8 cellular contexts compared by ENCODE assay signal in genomic region chr11:22787565-22788162, GRCh38. TPM values are rescaled to one million over a fixed set of nuclear protein-coding genes. Genes with fewer than 3 reads are reported as not detected.
DNase-seq lines count a peak whose midpoint lies in the region; ATAC-seq and TF ChIP-seq lines count a peak whose summit lies in the region.

No MANE protein-coding gene starts in this region.

- H3K27ac ChIP-seq in CD8-positive, alpha-beta T cell (ENCODE audit: low read depth, low read length), result no peak overlapping the region
- H3K27ac ChIP-seq in KMS-11, result no peak overlapping the region
- H3K27ac ChIP-seq in PC-9, result no peak overlapping the region
- no peak overlapping the region for H3K27ac ChIP-seq in right lobe of liver

- intact Hi-C loops in CD8-positive, alpha-beta T cell (cut with DNase I, micrococcal nuclease), result loop anchor here (1.0 to 2.0 kb wide), 4 partner anchors 117 to 543 kb away; no protein-coding TSS in a partner anchor
- intact Hi-C loops in PC-9 (cut with micrococcal nuclease; ENCODE audit: unreplicated experiment) (loop anchor here (1.0 to 5.0 kb wide), 4 partner anchors 117 to 542 kb away; partner anchors contain the start of gene FANCF), right lobe of liver (cut with DNase I) (no loop called here)

- CTCF ChIA-PET in CD8-positive, alpha-beta T cell (lab: Charles Lee), result interaction anchor here (0.6 to 2.1 kb wide), 32 partner anchors 11 to 543 kb away, joined by 3 to 30 read pairs (median 4); partner anchors contain the start of genes GAS2 and SLC17A6
- CTCF ChIA-PET in PC-9 (lab: Charles Lee), result interaction anchor here (0.9 to 1.2 kb wide), 2 partner anchors 84 to 543 kb away, joined by 3 read pairs; no protein-coding TSS in a partner anchor

- H3K79me2 ChIP-seq in KMS-11 (ENCODE audit: insufficient read depth, low read depth), result no peaks in the 10 kb centered on the region
- H3K79me2 ChIP-seq in PC-9 (ENCODE audit: low read depth), result no peaks in the 10 kb centered on the region

- H4K20me1 ChIP-seq in KMS-11 (ENCODE audit: insufficient read depth) (no peaks in the 10 kb centered on the region), PC-9 (ENCODE audit: insufficient read depth) (no peaks in the 10 kb centered on the region)

- no TSS peak for BruUV-seq in PC-9 (replicated peaks; lab: Mats Ljungman, UMichigan)

- H3K36me3 Mint-ChIP-seq in CD8-positive, alpha-beta T cell, result no peaks in the 10 kb centered on the region
- no peaks in the 10 kb centered on the region for H3K36me3 Mint-ChIP-seq in type B pancreatic cell

- peak overlapping the region; percentile 33 for H3K4me2 ChIP-seq in KMS-11
- H3K4me2 ChIP-seq in PC-9, result no peak overlapping the region

- H3K4me3 ChIP-seq in CD8-positive, alpha-beta T cell (ENCODE audit: low read depth, low read length), result no peak overlapping the region
- H3K4me3 ChIP-seq in KMS-11 (IDR thresholded peaks at IDR 0.05; ENCODE audit: insufficient read depth, low read depth, low read length) (no peak overlapping the region), PC-9 (no peak overlapping the region), cardiac fibroblast (replicated peaks in 1 of 2; ENCODE audit: low read depth in 2 of 2, low read length in 2 of 2) (no peak overlapping the region), right lobe of liver (no peak overlapping the region)

- H3K9ac ChIP-seq in KMS-11, result no peak overlapping the region

- H3K36me3 ChIP-seq in CD8-positive, alpha-beta T cell (ENCODE audit: insufficient read depth, low read length), result no peaks in the 10 kb centered on the region
- H3K36me3 ChIP-seq in KMS-11 (ENCODE audit: insufficient read depth) (no peaks in the 10 kb centered on the region), PC-9 (ENCODE audit: low read depth) (no peaks in the 10 kb centered on the region), right lobe of liver (no peaks in the 10 kb centered on the region)

- 25% methylated on average over 9 of the region's 9 CpGs for WGBS in right lobe of liver (ENCODE audit: insufficient coverage, low coverage, low lambda C conversion rate, missing lambda C conversion rate)

- no peaks in the 10 kb centered on the region for H3K27me3 ChIP-seq in CD8-positive, alpha-beta T cell (ENCODE audit: insufficient read depth, low read length)
- no peaks in the 10 kb centered on the region for H3K27me3 ChIP-seq in KMS-11 (ENCODE audit: insufficient read depth, low read depth)
- H3K27me3 ChIP-seq in PC-9 (ENCODE audit: insufficient read depth, low read depth), result peaks cover 3% of the 10 kb centered on the region; the same call in 1 of the 2 replicates
- H3K27me3 ChIP-seq in right lobe of liver, result no peaks in the 10 kb centered on the region

- peaks cover 5% of the 10 kb centered on the region for H3K27me3 Mint-ChIP-seq in CD8-positive, alpha-beta T cell (ENCODE audit: low read depth)
- H3K27me3 Mint-ChIP-seq in type B pancreatic cell, result no peaks in the 10 kb centered on the region

- H3K4me3 Mint-ChIP-seq in CD8-positive, alpha-beta T cell, result no peak overlapping the region
- no peak overlapping the region for H3K4me3 Mint-ChIP-seq in type B pancreatic cell

- H3K4me1 Mint-ChIP-seq in CD8-positive, alpha-beta T cell (ENCODE audit: low read depth), result no peaks in the 10 kb centered on the region
- H3K4me1 Mint-ChIP-seq in type B pancreatic cell (ENCODE audit: unreplicated experiment), result peaks cover 11% of the 10 kb centered on the region

- H3K9me3 ChIP-seq in CD8-positive, alpha-beta T cell (ENCODE audit: low read length), result no peaks in the 10 kb centered on the region
- H3K9me3 ChIP-seq in PC-9 (ENCODE audit: insufficient read depth, low read depth) (no peaks in the 10 kb centered on the region), right lobe of liver (no peaks in the 10 kb centered on the region)

- POLR2A ChIA-PET in CD8-positive, alpha-beta T cell (lab: Charles Lee), result no interaction called here
- POLR2A ChIA-PET in PC-9 (lab: Charles Lee; ENCODE audit: unreplicated experiment), result interaction anchor here (0.8 kb wide), 1 partner anchor 39 kb away, joined by 6 read pairs; no protein-coding TSS in a partner anchor

- ATAC-seq in CD8-positive, alpha-beta T cell, result no peak
- ATAC-seq in GM18867 (IDR thresholded peaks at IDR 0.05; ENCODE audit: unreplicated experiment) (peak; percentile 33), right lobe of liver (peak; percentile 88 to 92 (median 91)), HG03139 (IDR thresholded peaks at IDR 0.05; ENCODE audit: unreplicated experiment) (no peak)

- no peaks in the 10 kb centered on the region for H3K9me3 Mint-ChIP-seq in CD8-positive, alpha-beta T cell
- peaks cover 9% of the 10 kb centered on the region for H3K9me3 Mint-ChIP-seq in type B pancreatic cell

- H2AFZ ChIP-seq in KMS-11 (ENCODE audit: low read depth), result no peak overlapping the region
- no peak overlapping the region for H2AFZ ChIP-seq in PC-9

- peak; percentile 86 for TF ChIP-seq CTCF in CD8-positive, alpha-beta T cell (IDR thresholded peaks at IDR 0.05)
- TF ChIP-seq CTCF in KMS-11 (conservative IDR thresholded peaks at IDR 0.05; ENCODE audit: low read depth, low read length) (peak; percentile 86), PC-9 (conservative IDR thresholded peaks at IDR 0.05) (peak; percentile 80), cardiac fibroblast (IDR thresholded peaks at IDR 0.05; ENCODE audit: low read depth, low read length) (peak; percentile 59), right lobe of liver (IDR thresholded peaks at IDR 0.05) (peak; percentile 69 to 77 (median 74)), type B pancreatic cell (conservative IDR thresholded peaks at IDR 0.05) (peak; percentile 91)

- no peaks in the 10 kb centered on the region for H3F3A ChIP-seq in PC-9 (ENCODE audit: insufficient read depth, low read depth)

- H3K27ac Mint-ChIP-seq in CD8-positive, alpha-beta T cell, result no peak overlapping the region
- H3K27ac Mint-ChIP-seq in type B pancreatic cell, result no peak overlapping the region

- peak in 2 of 7 experiments; percentile 13 to 27 for DNase-seq in CD8-positive, alpha-beta T cell
- DNase-seq in PC-9 (peak in 1 of 2 experiments; percentile 12), cardiac fibroblast (ENCODE audit: low read depth in 2 of 2) (peak; percentile 67 to 73), right lobe of liver (no peak), type B pancreatic cell (ENCODE audit: extremely low spot score, unreplicated experiment) (no peak)

- H3K4me1 ChIP-seq in CD8-positive, alpha-beta T cell (ENCODE audit: insufficient read depth, low read length), result no peaks in the 10 kb centered on the region
- H3K4me1 ChIP-seq in KMS-11 (ENCODE audit: low read depth, poor library complexity, severe bottlenecking) (peaks cover 24% of the 10 kb centered on the region), PC-9 (replicated peaks; ENCODE audit: insufficient read depth) (0 out of 2 replicates have a peak, but pooled peaks cover 4% of the 10 kb centered on the region), right lobe of liver (no peaks in the 10 kb centered on the region)

- TF ChIP-seq POLR2A in right lobe of liver (IDR thresholded peaks at IDR 0.05), result no peak

- no peaks in the 10 kb centered on the region for H3K9me2 ChIP-seq in PC-9 (ENCODE audit: insufficient read depth)

RNA-seq across cellular contexts. Expression of gene SVIP, which starts 41.9 kb away (rescaled TPM):
- total RNA-seq in CD8-positive, alpha-beta T cell, result 10 to 100 TPM; 72.4 to 73.6 TPM
- total RNA-seq in PC-9 (2021) (21.8 and 34.2 TPM in 2 replicates), right lobe of liver (10 to 100 TPM in 1 of 6 experiments, 1 to 10 TPM in 5; 3.5 to 12.0 (median 5.8) TPM), type B pancreatic cell (ENCODE audit: low replicate concordance) (26.5 and 30.1 TPM in 2 replicates)

Comparison
In these comparisons a context has a peak if more than half of its experiments do, and no peak if none do; other contexts are left out.
1. ATAC-seq: peak in GM18867 (single experiment) and right lobe of liver (4 of 4); none in CD8-positive, alpha-beta T cell (single experiment) and HG03139 (single experiment).
2. DNase-seq: peak in cardiac fibroblast (2 of 2); none in right lobe of liver (0 of 3) and type B pancreatic cell (single experiment).
3. intact Hi-C loops: an anchor here in CD8-positive, alpha-beta T cell (1.0 to 2.0 kb wide) and PC-9 (1.0 to 5.0 kb wide); none called in right lobe of liver.
4. Peak in every context shown above with its lines, with median percentiles within 50 percentile points of each other: CTCF ChIP-seq.